8 cellular contexts compared by ENCODE assay signal in genomic region chr12:92927055-92927435, GRCh38. TPM values are rescaled to one million over a fixed set of nuclear protein-coding genes. Genes with fewer than 3 reads are reported as not detected.
DNase-seq lines count a peak whose midpoint lies in the region; ATAC-seq and TF ChIP-seq lines count a peak whose summit lies in the region.

No MANE protein-coding gene starts in this region.

- H3K27ac ChIP-seq in gastroesophageal sphincter: peak overlapping the region; percentile 96 to 99 (median 97)

- peaks cover 49% of the 10 kb centered on the region for H3K4me1 Mint-ChIP-seq in activated T-cell treated with anti-CD3 and anti-CD28 coated beads, Interleukin-2, amount 50 U/mL, for 24 hours (ENCODE audit: low read depth)

- TF ChIP-seq POLR2A in gastroesophageal sphincter (IDR thresholded peaks at IDR 0.05): no peak

- peak; percentile 10 to 59 for DNase-seq in NOMO-1 (lab: John Stamatoyannopoulos, UW; ENCODE audit: unreplicated experiment in 2 of 2)
- no peak for DNase-seq in NOMO-1 treated with dmso at 0.1 percent for 144 hours (lab: John Stamatoyannopoulos, UW; ENCODE audit: unreplicated experiment)
- DNase-seq in NAMALWA (ENCODE audit: low spot score): peak; percentile 55
- DNase-seq in activated T-cell treated with anti-CD3 and anti-CD28 coated beads, Interleukin-2, amount 50 U/mL, for 24 hours: peak; percentile 62
- peak; percentile 34 to 54 for DNase-seq in stimulated activated CD4-positive, alpha-beta T cell treated with anti-CD3 and anti-CD28 coated beads, Interleukin-15, amount 100 ng/mL, for 48 hours (ENCODE audit: low read depth in 2 of 2)

- H3K27me3 ChIP-seq in gastroesophageal sphincter: no peaks in the 10 kb centered on the region

- H3K36me3 Mint-ChIP-seq in activated T-cell treated with anti-CD3 and anti-CD28 coated beads, Interleukin-2, amount 50 U/mL, for 24 hours (ENCODE audit: low read depth): peaks cover 28% of the 10 kb centered on the region

- H3K36me3 ChIP-seq in gastroesophageal sphincter: no peaks in the 10 kb centered on the region

- ATAC-seq in gastroesophageal sphincter (no peak), GM19324 (IDR thresholded peaks at IDR 0.05; ENCODE audit: low FRiP score, unreplicated experiment) (no peak), esophagus mucosa (no peak)

- no peak for TF ChIP-seq EP300 in gastroesophageal sphincter (IDR thresholded peaks at IDR 0.05)

- H3K27me3 Mint-ChIP-seq in activated T-cell treated with anti-CD3 and anti-CD28 coated beads, Interleukin-2, amount 50 U/mL, for 24 hours: no peaks in the 10 kb centered on the region

- H3K4me1 ChIP-seq in gastroesophageal sphincter: peaks cover 0 to 53% (median 8%) of the 10 kb centered on the region in 3 donors

- peak overlapping the region; percentile 99 for H3K27ac Mint-ChIP-seq in activated T-cell treated with anti-CD3 and anti-CD28 coated beads, Interleukin-2, amount 50 U/mL, for 24 hours

- peak overlapping the region; percentile 86 for H3K4me3 Mint-ChIP-seq in activated T-cell treated with anti-CD3 and anti-CD28 coated beads, Interleukin-2, amount 50 U/mL, for 24 hours

- TF ChIP-seq CTCF in gastroesophageal sphincter (IDR thresholded peaks at IDR 0.05): peak in 3 of 4 experiments; percentile 15 to 36 (median 18)

- no peaks in the 10 kb centered on the region for H3K9me3 Mint-ChIP-seq in activated T-cell treated with anti-CD3 and anti-CD28 coated beads, Interleukin-2, amount 50 U/mL, for 24 hours

- H3K4me3 ChIP-seq in gastroesophageal sphincter: peak overlapping the region in 1 of 2 donors; percentile 92

- WGBS in gastroesophageal sphincter (ENCODE audit: low coverage in 1 of 2), 2 donors: 3 to 11% methylated on average over 4 of the region's 4 CpGs

- H3K9me3 ChIP-seq in gastroesophageal sphincter: no peaks in the 10 kb centered on the region

RNA-seq across cellular contexts. Expression of gene EEA1, which starts 2.0 kb away (rescaled TPM):
- 10 to 100 TPM; 25.0 to 37.1 (median 30.4) TPM for total RNA-seq in gastroesophageal sphincter
- 35.1 TPM for total RNA-seq in esophagus mucosa
